20 cellular contexts compared by ENCODE assay signal in genomic region chr4:110705440-110705782, GRCh38.
DNase-seq lines count a peak whose midpoint lies in the region; ATAC-seq lines count a peak whose summit lies in the region.
"Had no signal": no experiment of that assay in that cellular context is flagged by ENCODE, and none has a peak within 500 bp of the region (broad histone marks: within the 10 kb centered on the region; RNA-seq: fewer than 3 reads in every experiment).

No MANE protein-coding gene starts in this region.

- CTCF ChIA-PET in activated CD4-positive, alpha-beta T cell treated with anti-CD3 and anti-CD28 coated beads for 36 hours (lab: Charles Lee), result no interaction called here

- H3K4me1 Mint-ChIP-seq in activated CD4-positive, alpha-beta T cell treated with anti-CD3 and anti-CD28 coated beads for 36 hours, result no peaks in the 10 kb centered on the region

- POLR2A ChIA-PET in activated CD4-positive, alpha-beta T cell treated with anti-CD3 and anti-CD28 coated beads for 36 hours (lab: Charles Lee), result no interaction called here

- H3K27ac Mint-ChIP-seq in activated CD4-positive, alpha-beta T cell treated with anti-CD3 and anti-CD28 coated beads for 36 hours, result no peak overlapping the region
- H3K27ac Mint-ChIP-seq: activated CD8-positive, alpha-beta T cell treated with anti-CD3 and anti-CD28 coated beads for 36 hours; activated naive CD4-positive, alpha-beta T cell treated with anti-CD3 and anti-CD28 coated beads for 36 hours; H9; stimulated activated memory B cell treated with anti-CD40 and anti-IgM and Interleukin-4, amounts not matched to agents 10 μg/mL and 1 μg/mL and 100 μg/mL, for 72 hours; WTC11 had no signal

- no peaks in the 10 kb centered on the region for H3K36me3 Mint-ChIP-seq in activated CD4-positive, alpha-beta T cell treated with anti-CD3 and anti-CD28 coated beads for 36 hours (ENCODE audit: low read depth)
- H3K36me3 Mint-ChIP-seq: stimulated activated memory B cell treated with anti-CD40 and anti-IgM and Interleukin-4, amounts not matched to agents 10 μg/mL and 1 μg/mL and 100 μg/mL, for 72 hours; WTC11 had no signal

- ATAC-seq in GM19452 (IDR thresholded peaks at IDR 0.05; ENCODE audit: unreplicated experiment) (peak; percentile 23), HG03159 (IDR thresholded peaks at IDR 0.05; ENCODE audit: unreplicated experiment) (peak; percentile 31), HG02798 (IDR thresholded peaks at IDR 0.05; ENCODE audit: poor library complexity, unreplicated experiment) (no peak)
- no peak for ATAC-seq in activated CD4-positive, alpha-beta T cell treated with anti-CD3 and anti-CD28 coated beads for 36 hours
- ATAC-seq: activated CD8-positive, alpha-beta T cell treated with anti-CD3 and anti-CD28 coated beads for 36 hours; psoas muscle; WTC11 had no signal

- intact Hi-C loops in activated CD4-positive, alpha-beta T cell treated with anti-CD3 and anti-CD28 coated beads for 36 hours (cut with DNase I, micrococcal nuclease), result no loop called here

- H3K27me3 Mint-ChIP-seq in activated CD4-positive, alpha-beta T cell treated with anti-CD3 and anti-CD28 coated beads for 36 hours, result peaks cover 2% of the 10 kb centered on the region
- H3K27me3 Mint-ChIP-seq: activated CD8-positive, alpha-beta T cell treated with anti-CD3 and anti-CD28 coated beads for 36 hours; stimulated activated memory B cell treated with anti-CD40 and anti-IgM and Interleukin-4, amounts not matched to agents 10 μg/mL and 1 μg/mL and 100 μg/mL, for 72 hours had no signal

- no peaks in the 10 kb centered on the region for H3K9me3 Mint-ChIP-seq in activated CD4-positive, alpha-beta T cell treated with anti-CD3 and anti-CD28 coated beads for 36 hours (ENCODE audit: low read depth)
- H3K9me3 Mint-ChIP-seq: activated CD8-positive, alpha-beta T cell treated with anti-CD3 and anti-CD28 coated beads for 36 hours; activated naive CD4-positive, alpha-beta T cell treated with anti-CD3 and anti-CD28 coated beads for 36 hours; H9; WTC11 had no signal

- H3K4me3 Mint-ChIP-seq in activated CD4-positive, alpha-beta T cell treated with anti-CD3 and anti-CD28 coated beads for 36 hours, result no peak overlapping the region
- H3K4me3 Mint-ChIP-seq: activated CD8-positive, alpha-beta T cell treated with anti-CD3 and anti-CD28 coated beads for 36 hours; activated naive CD4-positive, alpha-beta T cell treated with anti-CD3 and anti-CD28 coated beads for 36 hours; H9; stimulated activated memory B cell treated with anti-CD40 and anti-IgM and Interleukin-4, amounts not matched to agents 10 μg/mL and 1 μg/mL and 100 μg/mL, for 72 hours; WTC11 had no signal

- peak; percentile 39 for DNase-seq in NAMALWA (ENCODE audit: low spot score)
- no peak for DNase-seq in activated CD4-positive, alpha-beta T cell treated with anti-CD3 and anti-CD28 coated beads for 36 hours
- no peak for DNase-seq in NCI-H2029 treated with DMSO at 0.1 percent for 48 hours (lab: John Stamatoyannopoulos, UW)
- no peak for DNase-seq in activated CD4-positive, CD25-positive, alpha-beta regulatory T cell (lab: John Stamatoyannopoulos, UW)
- DNase-seq: activated CD8-positive, alpha-beta T cell treated with anti-CD3 and anti-CD28 coated beads for 36 hours; activated naive CD4-positive, alpha-beta T cell treated with anti-CD3 and anti-CD28 coated beads for 36 hours; dermis blood vessel endothelial cell; DMS79 treated with DMSO at 0.1 percent for 48 hours; H9; NCI-H1092 treated with DMSO at 0.1 percent for 48 hours; NCI-H2029; NCI-H446 treated with DMSO at 0.1 percent for 48 hours; psoas muscle; SK-N-SH; tibial artery had no signal

Comparison
In these comparisons a context has a peak if more than half of its experiments do, and no peak if none do; other contexts are left out.
1. ATAC-seq: peak in GM19452 (single experiment) and HG03159 (single experiment); none in activated CD4-positive, alpha-beta T cell treated with anti-CD3 and anti-CD28 coated beads for 36 hours (single experiment) and HG02798 (single experiment).